In genomic region chr7:135991906-135992305, GRCh38 we compare ENCODE assay signal across 1 cellular context.
TF ChIP-seq lines count a peak whose summit lies in the region.

No MANE protein-coding gene starts in this region.

TF ChIP-seq in SK-N-SH, 30 proteins besides CTCF, POLR2A, EP300 and RAD21 (continued from another document):
- no peak for TF ChIP-seq ZBTB33 (IDR thresholded peaks at IDR 0.05; ENCODE audit: borderline replicate concordance, low read depth)
- TF ChIP-seq PBX3 (IDR thresholded peaks at IDR 0.05) = no peak
TF ChIP-seq in SK-N-SH: peak in this region for 0.
